8 cellular contexts compared by ENCODE assay signal in genomic region chr6:138455746-138456392, GRCh38. TPM values are rescaled to one million over a fixed set of nuclear protein-coding genes. Genes with fewer than 3 reads are reported as not detected.
DNase-seq lines count a peak whose midpoint lies in the region; ATAC-seq and TF ChIP-seq lines count a peak whose summit lies in the region.

No MANE protein-coding gene starts in this region.

- H3K9me3 Mint-ChIP-seq in CD14-positive monocyte (peaks cover 0 to 3% (median 0%) of the 10 kb centered on the region in 7 donors), T-cell (no peaks in the 10 kb centered on the region)

- H3K27ac Mint-ChIP-seq in CD14-positive monocyte = no peak overlapping the region
- peak overlapping the region; percentile 90 to 96 for H3K27ac Mint-ChIP-seq in T-cell

- ATAC-seq in GM19025 (IDR thresholded peaks at IDR 0.05; ENCODE audit: low read depth, unreplicated experiment) = peak; percentile 96
- peak; percentile 94 for ATAC-seq in HG03103 (IDR thresholded peaks at IDR 0.05; ENCODE audit: low read depth, unreplicated experiment)
- ATAC-seq in T-cell (replicated peaks in 1 of 4) = peak; percentile 59 to 85 (median 68)

- DNase-seq in CD14-positive monocyte (ENCODE audit: low spot score) (no peak), T-cell (peak in 28 of 34 experiments; percentile 2 to 77 (median 34)), glomerular visceral epithelial cell (ENCODE audit: extremely low spot score) (peak; percentile 35), iPS-NIHi11 (ENCODE audit: low spot score) (no peak), activated gamma-delta T cell (lab: John Stamatoyannopoulos, UW) (no peak), DMS 273 (lab: John Stamatoyannopoulos, UW; ENCODE audit: unreplicated experiment) (no peak)

- intact Hi-C loops in CD14-positive monocyte (cut with micrococcal nuclease) = loop anchor here in 1 of 2 donors (10.0 kb wide), 1 partner anchor 49 kb away; no protein-coding TSS in a partner anchor

- POLR2A ChIA-PET in T-cell (lab: Charles Lee) = interaction anchor here (0.6 to 1.5 kb wide), 10 partner anchors 20 to 919 kb away, joined by 3 to 7 read pairs (median 3); partner anchors contain the start of gene CITED2 (in 1 of the 2)

- TF ChIP-seq CTCF in CD14-positive monocyte (IDR thresholded peaks at IDR 0.05) = no peak

- H3K4me1 Mint-ChIP-seq in CD14-positive monocyte (peaks cover 19% of the 10 kb centered on the region), T-cell (peaks cover 27 to 38% (median 29%) of the 10 kb centered on the region in 3 donors)

- CTCF ChIA-PET in T-cell (lab: Charles Lee) = interaction anchor here (0.6 to 1.9 kb wide), 20 partner anchors 9 to 919 kb away, joined by 3 to 18 read pairs (median 4); partner anchors contain the start of gene HEBP2 (in 1 of the 2)

- peak overlapping the region; percentile 31 to 42 for H3K4me3 Mint-ChIP-seq in CD14-positive monocyte
- H3K4me3 Mint-ChIP-seq in T-cell = peak overlapping the region; percentile 63 to 67 (median 65)

- H3K36me3 Mint-ChIP-seq in CD14-positive monocyte (no peaks in the 10 kb centered on the region), T-cell (no peaks in the 10 kb centered on the region)

- H3K27me3 Mint-ChIP-seq in CD14-positive monocyte (ENCODE audit: low read depth in 3 of 3) (no peaks in the 10 kb centered on the region), T-cell (no peaks in the 10 kb centered on the region)

RNA-seq across cellular contexts. Expression of gene NHSL1, which starts 43.4 kb away (rescaled TPM):
- under 1 TPM; 0.06 to 0.51 TPM for polyA plus RNA-seq in CD14-positive monocyte
- total RNA-seq in T-cell = under 1 TPM; 0.08 to 0.64 (median 0.46) TPM

RNA-seq across cellular contexts. Expression of gene HEBP2, which starts 51.8 kb away (rescaled TPM):
- polyA plus RNA-seq in CD14-positive monocyte = 10 to 100 TPM; 96.8 to 97.5 TPM
- 10 to 100 TPM; 18.8 to 54.0 (median 45.7) TPM for total RNA-seq in T-cell

Comparison
In these comparisons a context has a peak if more than half of its experiments do, and no peak if none do; other contexts are left out.
1. DNase-seq: peak in T-cell (28 of 34) and glomerular visceral epithelial cell (single experiment); none in CD14-positive monocyte (single experiment), iPS-NIHi11 (single experiment), activated gamma-delta T cell (single experiment) and DMS 273 (single experiment).
2. H3K27ac Mint-ChIP-seq: peak in T-cell (2 of 2); none in CD14-positive monocyte (0 of 7).
3. Peak in every context shown above with its lines, with median percentiles within 50 percentile points of each other: ATAC-seq.